In the genomic region with DNA sequence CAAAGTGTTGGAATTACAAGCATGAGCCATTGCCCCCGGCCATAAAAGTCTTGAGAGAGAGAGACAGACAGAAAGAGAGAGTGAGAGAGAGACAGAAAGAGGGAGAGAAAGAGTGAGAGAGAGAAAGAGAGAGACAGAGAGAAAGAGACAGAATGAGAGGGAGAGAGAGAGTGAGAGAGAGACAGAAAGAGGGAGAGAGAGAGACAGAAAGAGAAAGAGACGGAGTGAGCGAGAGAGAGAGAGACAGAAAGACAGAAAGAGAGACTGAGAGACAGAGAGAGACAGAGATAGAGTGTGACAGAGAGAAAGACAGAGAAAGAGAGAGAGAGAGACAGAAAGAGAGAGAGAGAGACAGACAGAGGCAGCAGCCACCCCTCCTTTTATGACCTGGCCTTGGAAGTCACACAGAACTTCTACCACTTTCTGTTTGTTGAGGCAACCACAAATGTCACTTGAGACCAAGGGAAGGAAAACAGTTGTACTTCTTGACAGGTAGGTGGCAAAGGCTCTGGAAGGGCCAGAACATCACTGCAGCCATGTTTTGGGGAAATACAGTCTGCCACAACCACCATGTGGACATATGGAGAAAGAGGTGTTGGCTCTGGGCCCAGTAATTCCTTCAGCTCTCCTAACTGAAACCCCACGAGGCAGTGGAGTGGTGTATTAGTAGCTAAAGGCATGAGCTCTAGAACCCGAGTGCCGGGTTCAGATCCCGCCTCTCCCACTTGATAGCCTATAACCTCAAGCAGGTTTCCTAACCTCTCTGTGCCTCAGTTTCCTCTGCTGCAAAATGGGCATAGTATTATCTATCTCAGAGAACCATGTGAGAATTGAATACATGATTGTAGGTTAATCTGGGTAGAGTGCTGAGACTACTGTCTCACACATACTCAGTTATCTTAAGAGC, we compare ENCODE assay signal across 11 cellular contexts. TPM values are rescaled to one million over a fixed set of nuclear protein-coding genes. Genes with fewer than 3 reads are reported as not detected.
DNase-seq lines count a peak whose midpoint lies in the region; ATAC-seq and TF ChIP-seq lines count a peak whose summit lies in the region.
"Had no signal": no experiment of that assay in that cellular context is flagged by ENCODE, and none has a peak within 500 bp of the region (broad histone marks: within the 10 kb centered on the region; RNA-seq: fewer than 3 reads in every experiment).

No MANE protein-coding gene starts in this region.

- H2BK5ac ChIP-seq in trophoblast cell (ENCODE audit: low read depth, low read length, poor library complexity), result no peak overlapping the region

- H3K14ac ChIP-seq in trophoblast cell (ENCODE audit: low read length), result no peak overlapping the region

- H3K27ac ChIP-seq in AG04450 (ENCODE audit: low read depth, low read length), result no peak overlapping the region
- H3K27ac ChIP-seq in trophoblast cell (ENCODE audit: low read depth, low read length), result no peak overlapping the region

- H4K91ac ChIP-seq in trophoblast cell (ENCODE audit: low read depth, low read length), result no peak overlapping the region

- H3K27me3 ChIP-seq in AG04450 (ENCODE audit: control insufficient read depth, insufficient read depth, low read length) (peaks cover 7% of the 10 kb centered on the region), trophoblast cell (ENCODE audit: insufficient read depth, low read length) (no peaks in the 10 kb centered on the region)
- H3K27me3 ChIP-seq: heart left ventricle had no signal

- H3K36me3 ChIP-seq in trophoblast cell (ENCODE audit: control insufficient read depth in 1 of 2, insufficient read depth in 2 of 2, low read length in 2 of 2), result no peaks in the 10 kb centered on the region
- H3K36me3 ChIP-seq: heart left ventricle had no signal

- DNase-seq in AG04450 (ENCODE audit: low read depth, low spot score) (peak; percentile 38), EH (ENCODE audit: low read depth) (peak; percentile 71), SK-MEL-5 (ENCODE audit: low read depth, low spot score) (peak; percentile 40), fibroblast of mammary gland (ENCODE audit: low read depth) (peak; percentile 61), NCI-H510A (lab: John Stamatoyannopoulos, UW) (no peak), trophoblast cell (no peak), T1000 (lab: John Stamatoyannopoulos, UW) (no peak)
- DNase-seq: activated T-cell treated with anti-CD3 and anti-CD28 coated beads, Interleukin-2, amount 50 U/mL, for 24 hours had no signal

- no peaks in the 10 kb centered on the region for H3K79me2 ChIP-seq in trophoblast cell (ENCODE audit: control insufficient read depth, insufficient read depth, low read length, poor library complexity)

- H2BK12ac ChIP-seq in trophoblast cell (ENCODE audit: low read length), result no peak overlapping the region

- H2AFZ ChIP-seq in trophoblast cell (ENCODE audit: insufficient read depth, low read length, poor library complexity), result no peak overlapping the region

- no peaks in the 10 kb centered on the region for H3K4me1 ChIP-seq in trophoblast cell (ENCODE audit: control insufficient read depth in 1 of 2, insufficient read depth in 2 of 2, low read length in 2 of 2)

- in situ Hi-C loops in SK-MEL-5 (cut with HindIII; ENCODE audit: low pct_unique_long_range_greater_than_20kb, low sequenced_read_pairs), result no loop called here

- POLR2A ChIA-PET in AG04450 (lab: Yijun Ruan, JAX), result no interaction called here

- no peaks in the 10 kb centered on the region for H3K79me1 ChIP-seq in trophoblast cell (ENCODE audit: low read length)

- no peak overlapping the region for H4K8ac ChIP-seq in trophoblast cell (ENCODE audit: low read depth, low read length)

- H4K12ac ChIP-seq in trophoblast cell (ENCODE audit: low read depth, low read length), result no peak overlapping the region

- no peaks in the 10 kb centered on the region for H3K9me3 ChIP-seq in AG04450 (ENCODE audit: control insufficient read depth, insufficient read depth, low read length)
- no peaks in the 10 kb centered on the region for H3K9me3 ChIP-seq in trophoblast cell (ENCODE audit: insufficient read depth, low read depth, low read length)
- H3K9me3 ChIP-seq: heart left ventricle had no signal

- no peak overlapping the region for H3K4ac ChIP-seq in trophoblast cell (ENCODE audit: low read depth, low read length)

- H3K4me3 ChIP-seq in AG04450 (ENCODE audit: low read depth, low read length) (no peak overlapping the region), fibroblast of mammary gland (ENCODE audit: control insufficient read depth, low read depth, low read length) (no peak overlapping the region), trophoblast cell (ENCODE audit: low read depth, low read length) (no peak overlapping the region)
- H3K4me3 ChIP-seq: heart left ventricle had no signal

- H3K9ac ChIP-seq in trophoblast cell (ENCODE audit: low read length), result no peak overlapping the region

- TF ChIP-seq CTCF in AG04450 (IDR thresholded peaks at IDR 0.05; ENCODE audit: low read depth, low read length), result peak; percentile 20
- TF ChIP-seq CTCF in fibroblast of mammary gland (conservative IDR thresholded peaks at IDR 0.05; ENCODE audit: control insufficient read depth, insufficient read depth, low read depth, low read length), result no peak

- no CpG with 5 or more reads among the region's 7 CpGs for WGBS in trophoblast cell (ENCODE audit: extremely low coverage, insufficient coverage, insufficient read length)

- H3K4me2 ChIP-seq in trophoblast cell (ENCODE audit: low read length), result no peak overlapping the region

- H2AK5ac ChIP-seq in trophoblast cell (ENCODE audit: low read length), result no peak overlapping the region

- no peak overlapping the region for H2BK120ac ChIP-seq in trophoblast cell (ENCODE audit: insufficient read depth, low read length, poor library complexity)

- no peak overlapping the region for H3K23ac ChIP-seq in trophoblast cell (ENCODE audit: low read length)

- CTCF ChIA-PET in AG04450 (lab: Charles Lee), result interaction anchor here (0.6 to 1.7 kb wide), 2 partner anchors 10 to 19 kb away, joined by 3 to 12 read pairs; no protein-coding TSS in a partner anchor

- H3K18ac ChIP-seq in trophoblast cell (ENCODE audit: low read length), result no peak overlapping the region

- no peak for ATAC-seq in HG03469 (IDR thresholded peaks at IDR 0.05; ENCODE audit: unreplicated experiment)

RNA-seq across cellular contexts. Expression of a gene that starts 50.6 kb away (rescaled TPM):
- polyA plus RNA-seq in AG04450 (2011; rRNA removed), result 0.22 and 0.27 TPM in 2 replicates
- 0.04 and 0.51 TPM in 2 replicates for polyA minus RNA-seq in AG04450 (2011; rRNA and poly(A)+ RNA removed)
- total RNA-seq in SK-MEL-5 (2014; rRNA removed; shearing (Covaris generic)), result not detected in 2 replicates
- 0.24 TPM in 1 of 2 replicates, not detected in the other for polyA plus RNA-seq in SK-MEL-5 (2015; cell fraction: cytosol; rRNA removed)
- not detected in 2 replicates for polyA plus RNA-seq in SK-MEL-5 (2015; cell fraction: nucleus; rRNA removed)
- 0.16 and 0.19 TPM in 2 replicates for polyA plus RNA-seq in trophoblast cell (2013)
- total RNA-seq: renal cortical epithelial cell had no signal

RNA-seq across cellular contexts. Expression of a gene that starts 53.1 kb away (rescaled TPM):
- 5.9 and 6.2 TPM in 2 replicates for polyA plus RNA-seq in AG04450 (2011; rRNA removed)
- 8.9 and 12.5 TPM in 2 replicates for polyA minus RNA-seq in AG04450 (2011; rRNA and poly(A)+ RNA removed)
- total RNA-seq in SK-MEL-5 (2014; rRNA removed; shearing (Covaris generic)), result 4.4 and 5.0 TPM in 2 replicates
- 9.9 and 10.0 TPM in 2 replicates for polyA plus RNA-seq in SK-MEL-5 (2015; cell fraction: cytosol; rRNA removed)
- 1.3 and 3.4 TPM in 2 replicates for polyA plus RNA-seq in SK-MEL-5 (2015; cell fraction: nucleus; rRNA removed)
- 239 and 247 TPM in 2 replicates for polyA plus RNA-seq in trophoblast cell (2013)

Comparison
In these comparisons a context has a peak if more than half of its experiments do, and no peak if none do; other contexts are left out.
1. DNase-seq: peak in AG04450 (single experiment), EH (single experiment), SK-MEL-5 (single experiment) and fibroblast of mammary gland (single experiment); none in NCI-H510A (single experiment), trophoblast cell (0 of 2) and T1000 (single experiment).